13 cellular contexts compared by ENCODE assay signal in genomic region chr10:51895209-51895608, GRCh38.
DNase-seq lines count a peak whose midpoint lies in the region; ATAC-seq lines count a peak whose summit lies in the region.
"Had no signal": no experiment of that assay in that cellular context is flagged by ENCODE, and none has a peak within 500 bp of the region (broad histone marks: within the 10 kb centered on the region; RNA-seq: fewer than 3 reads in every experiment).

No MANE protein-coding gene starts in this region.

- DNase-seq in SK-MEL-5 (ENCODE audit: low read depth, low spot score) (peak; percentile 4), fibroblast of peridontal ligament (ENCODE audit: extremely low read depth) (peak; percentile 92), mucosa of gallbladder (ENCODE audit: low spot score) (peak; percentile 12), Kasumi-1 (lab: John Stamatoyannopoulos, UW) (no peak), NCI-H2081 (lab: John Stamatoyannopoulos, UW) (no peak), NCI-H2029 treated with DMSO at 0.1 percent for 48 hours (lab: John Stamatoyannopoulos, UW) (no peak)
- no peak for DNase-seq in activated naive CD4-positive, alpha-beta T cell treated with anti-CD3 and anti-CD28 coated beads, Interleukin-2, amount 50 U/mL, for 72 hours (ENCODE audit: low spot score in 2 of 2)
- DNase-seq: activated CD4-positive, CD25-positive, alpha-beta regulatory T cell; midbrain; NCI-H69; SJCRH30; small intestine had no signal

- H3K36me3 Mint-ChIP-seq in activated naive CD4-positive, alpha-beta T cell treated with anti-CD3 and anti-CD28 coated beads, Interleukin-2, amount 50 U/mL, for 72 hours: no peaks in the 10 kb centered on the region

- in situ Hi-C loops in SK-MEL-5 (cut with HindIII; ENCODE audit: low pct_unique_long_range_greater_than_20kb, low sequenced_read_pairs): no loop called here

- H3K9me3 Mint-ChIP-seq in activated naive CD4-positive, alpha-beta T cell treated with anti-CD3 and anti-CD28 coated beads, Interleukin-2, amount 50 U/mL, for 72 hours: no peaks in the 10 kb centered on the region
- H3K9me3 Mint-ChIP-seq: activated T-helper 17 cell treated with anti-CD3 and anti-CD28 coated beads, Interleukin-2, amount 50 U/mL, for 72 hours had no signal

- ATAC-seq in activated naive CD4-positive, alpha-beta T cell treated with anti-CD3 and anti-CD28 coated beads, Interleukin-2, amount 50 U/mL, for 72 hours: no peak
- ATAC-seq: activated T-helper 17 cell treated with anti-CD3 and anti-CD28 coated beads, Interleukin-2, amount 50 U/mL, for 72 hours had no signal

- no peak overlapping the region for H3K27ac Mint-ChIP-seq in activated naive CD4-positive, alpha-beta T cell treated with anti-CD3 and anti-CD28 coated beads, Interleukin-2, amount 50 U/mL, for 72 hours
- H3K27ac Mint-ChIP-seq: activated T-helper 17 cell treated with anti-CD3 and anti-CD28 coated beads, Interleukin-2, amount 50 U/mL, for 72 hours had no signal

Comparison
In these comparisons a context has a peak if more than half of its experiments do, and no peak if none do; other contexts are left out.
1. DNase-seq: peak in SK-MEL-5 (single experiment), fibroblast of peridontal ligament (single experiment) and mucosa of gallbladder (single experiment); none in Kasumi-1 (0 of 2), NCI-H2081 (0 of 2), activated naive CD4-positive, alpha-beta T cell treated with anti-CD3 and anti-CD28 coated beads, Interleukin-2, amount 50 U/mL, for 72 hours (0 of 2) and NCI-H2029 treated with DMSO at 0.1 percent for 48 hours (single experiment).